13 cellular contexts compared by ENCODE assay signal in genomic region chr15:55823191-55823670, GRCh38.
DNase-seq lines count a peak whose midpoint lies in the region; ATAC-seq lines count a peak whose summit lies in the region.
"Had no signal": no experiment of that assay in that cellular context is flagged by ENCODE, and none has a peak within 500 bp of the region (broad histone marks: within the 10 kb centered on the region; RNA-seq: fewer than 3 reads in every experiment).

No MANE protein-coding gene starts in this region.

- no peak overlapping the region for H3K4ac ChIP-seq in neuronal stem cell (ENCODE audit: low read length)

- no peaks in the 10 kb centered on the region for H3K9me3 ChIP-seq in neuronal stem cell (replicated peaks in 1 of 2; ENCODE audit: control insufficient read depth in 2 of 2, insufficient read depth in 1 of 2, low read depth in 1 of 2, low read length in 2 of 2)
- H3K9me3 ChIP-seq: BLaER1 had no signal

- H2BK12ac ChIP-seq in neuronal stem cell (ENCODE audit: low read length) = no peak overlapping the region

- no peaks in the 10 kb centered on the region for H3K9me3 Mint-ChIP-seq in activated CD4-positive, alpha-beta T cell treated with anti-CD3 and anti-CD28 coated beads for 36 hours (ENCODE audit: low read depth)
- H3K9me3 Mint-ChIP-seq: immature natural killer cell had no signal

- H3K27ac Mint-ChIP-seq in activated CD4-positive, alpha-beta T cell treated with anti-CD3 and anti-CD28 coated beads for 36 hours = no peak overlapping the region
- H3K27ac Mint-ChIP-seq: immature natural killer cell had no signal

- H2AFZ ChIP-seq in neuronal stem cell (ENCODE audit: low read length) = no peak overlapping the region

- CTCF ChIA-PET in activated CD4-positive, alpha-beta T cell treated with anti-CD3 and anti-CD28 coated beads for 36 hours (lab: Charles Lee) = no interaction called here

- H3K4me1 Mint-ChIP-seq in activated CD4-positive, alpha-beta T cell treated with anti-CD3 and anti-CD28 coated beads for 36 hours = no peaks in the 10 kb centered on the region
- H3K4me1 Mint-ChIP-seq: immature natural killer cell had no signal

- no peak overlapping the region for H3K9ac ChIP-seq in neuronal stem cell (ENCODE audit: low read depth, low read length, poor library complexity)
- H3K9ac ChIP-seq: BLaER1 had no signal

- no peak overlapping the region for H3K4me3 Mint-ChIP-seq in activated CD4-positive, alpha-beta T cell treated with anti-CD3 and anti-CD28 coated beads for 36 hours
- H3K4me3 Mint-ChIP-seq: immature natural killer cell had no signal

- H3K14ac ChIP-seq in neuronal stem cell (ENCODE audit: low read length) = no peak overlapping the region

- no peak overlapping the region for H2BK5ac ChIP-seq in neuronal stem cell (ENCODE audit: low read length)

- WGBS in neuronal stem cell (ENCODE audit: extremely low coverage in 2 of 2, insufficient read length in 2 of 2, insufficient replicate concordance in 1 of 2), 2 donors = no CpG with 5 or more reads among the region's 3 CpGs

- H4K8ac ChIP-seq in neuronal stem cell (ENCODE audit: low read depth, low read length) = no peak overlapping the region

- H2AK5ac ChIP-seq in neuronal stem cell (ENCODE audit: low read depth, low read length) = no peak overlapping the region

- no peak overlapping the region for H2BK15ac ChIP-seq in neuronal stem cell (ENCODE audit: low read length)

- no peaks in the 10 kb centered on the region for H3K27me3 ChIP-seq in neuronal stem cell (ENCODE audit: control insufficient read depth in 3 of 3, insufficient read depth in 3 of 3, low read depth in 1 of 3, low read length in 3 of 3)
- H3K27me3 ChIP-seq: BLaER1 had no signal

- ATAC-seq in activated CD4-positive, alpha-beta T cell treated with anti-CD3 and anti-CD28 coated beads for 36 hours = no peak

- H3K27ac ChIP-seq in neuronal stem cell (replicated peaks; ENCODE audit: low read length) = no peak overlapping the region
- H3K27ac ChIP-seq: BLaER1 had no signal

- intact Hi-C loops in activated CD4-positive, alpha-beta T cell treated with anti-CD3 and anti-CD28 coated beads for 36 hours (cut with DNase I, micrococcal nuclease) = no loop called here

- H3K18ac ChIP-seq in neuronal stem cell (ENCODE audit: low read length) = no peak overlapping the region

- POLR2A ChIA-PET in activated CD4-positive, alpha-beta T cell treated with anti-CD3 and anti-CD28 coated beads for 36 hours (lab: Charles Lee) = no interaction called here

- H3K27me3 Mint-ChIP-seq in activated CD4-positive, alpha-beta T cell treated with anti-CD3 and anti-CD28 coated beads for 36 hours = peaks cover 2% of the 10 kb centered on the region

- H3K36me3 ChIP-seq in neuronal stem cell (replicated peaks in 1 of 2; ENCODE audit: control insufficient read depth in 2 of 2, insufficient read depth in 2 of 2, low read length in 2 of 2) = no peaks in the 10 kb centered on the region
- H3K36me3 ChIP-seq: BLaER1 had no signal

- no peak overlapping the region for H3K23ac ChIP-seq in neuronal stem cell (ENCODE audit: low read depth, low read length, poor library complexity)

- H3K4me1 ChIP-seq in neuronal stem cell (ENCODE audit: control insufficient read depth in 2 of 2, insufficient read depth in 1 of 2, low read depth in 1 of 2, low read length in 2 of 2) = peaks cover 8 to 14% of the 10 kb centered on the region in 2 donors

- H3K79me1 ChIP-seq in neuronal stem cell (ENCODE audit: low read depth, low read length) = no peaks in the 10 kb centered on the region

- peak; percentile 70 for DNase-seq in A172 (ENCODE audit: low spot score)
- DNase-seq in HT1080 (ENCODE audit: low read depth) = peak; percentile 34
- peak; percentile 88 for DNase-seq in astrocyte of the hippocampus (ENCODE audit: low read depth, low spot score)
- peak; percentile 22 for DNase-seq in kidney glomerular epithelial cell (lab: John Stamatoyannopoulos, UW)
- no peak for DNase-seq in hypothalamus (lab: John Stamatoyannopoulos, UW)
- no peak for DNase-seq in neuronal stem cell (ENCODE audit: low spot score)
- no peak for DNase-seq in activated CD4-positive, alpha-beta T cell treated with anti-CD3 and anti-CD28 coated beads for 36 hours
- DNase-seq in activated CD4-positive, CD25-positive, alpha-beta regulatory T cell (lab: John Stamatoyannopoulos, UW) = no peak
- DNase-seq: cortex of kidney, immature natural killer cell, NCI-H2171 treated with DMSO at 0.1 percent for 48 hours, T-helper 2 cell had no signal

- H2BK120ac ChIP-seq in neuronal stem cell (ENCODE audit: low read depth, low read length) = no peak overlapping the region

- H3K4me2 ChIP-seq in neuronal stem cell (ENCODE audit: insufficient read depth, low read length, poor library complexity, severe bottlenecking) = no peak overlapping the region

- no peaks in the 10 kb centered on the region for H3K36me3 Mint-ChIP-seq in activated CD4-positive, alpha-beta T cell treated with anti-CD3 and anti-CD28 coated beads for 36 hours (ENCODE audit: low read depth)
- H3K36me3 Mint-ChIP-seq: immature natural killer cell had no signal

- H4K91ac ChIP-seq in neuronal stem cell (ENCODE audit: low read depth, low read length, poor library complexity) = no peak overlapping the region

- no peak overlapping the region for H3K4me3 ChIP-seq in neuronal stem cell (ENCODE audit: low read length in 2 of 2)
- H3K4me3 ChIP-seq: BLaER1 had no signal

Comparison
In these comparisons a context has a peak if more than half of its experiments do, and no peak if none do; other contexts are left out.
1. DNase-seq: peak in A172 (single experiment), HT1080 (single experiment), astrocyte of the hippocampus (single experiment) and kidney glomerular epithelial cell (single experiment); none in hypothalamus (0 of 51), neuronal stem cell (single experiment), activated CD4-positive, alpha-beta T cell treated with anti-CD3 and anti-CD28 coated beads for 36 hours (single experiment) and activated CD4-positive, CD25-positive, alpha-beta regulatory T cell (0 of 4).